In the genomic region with DNA sequence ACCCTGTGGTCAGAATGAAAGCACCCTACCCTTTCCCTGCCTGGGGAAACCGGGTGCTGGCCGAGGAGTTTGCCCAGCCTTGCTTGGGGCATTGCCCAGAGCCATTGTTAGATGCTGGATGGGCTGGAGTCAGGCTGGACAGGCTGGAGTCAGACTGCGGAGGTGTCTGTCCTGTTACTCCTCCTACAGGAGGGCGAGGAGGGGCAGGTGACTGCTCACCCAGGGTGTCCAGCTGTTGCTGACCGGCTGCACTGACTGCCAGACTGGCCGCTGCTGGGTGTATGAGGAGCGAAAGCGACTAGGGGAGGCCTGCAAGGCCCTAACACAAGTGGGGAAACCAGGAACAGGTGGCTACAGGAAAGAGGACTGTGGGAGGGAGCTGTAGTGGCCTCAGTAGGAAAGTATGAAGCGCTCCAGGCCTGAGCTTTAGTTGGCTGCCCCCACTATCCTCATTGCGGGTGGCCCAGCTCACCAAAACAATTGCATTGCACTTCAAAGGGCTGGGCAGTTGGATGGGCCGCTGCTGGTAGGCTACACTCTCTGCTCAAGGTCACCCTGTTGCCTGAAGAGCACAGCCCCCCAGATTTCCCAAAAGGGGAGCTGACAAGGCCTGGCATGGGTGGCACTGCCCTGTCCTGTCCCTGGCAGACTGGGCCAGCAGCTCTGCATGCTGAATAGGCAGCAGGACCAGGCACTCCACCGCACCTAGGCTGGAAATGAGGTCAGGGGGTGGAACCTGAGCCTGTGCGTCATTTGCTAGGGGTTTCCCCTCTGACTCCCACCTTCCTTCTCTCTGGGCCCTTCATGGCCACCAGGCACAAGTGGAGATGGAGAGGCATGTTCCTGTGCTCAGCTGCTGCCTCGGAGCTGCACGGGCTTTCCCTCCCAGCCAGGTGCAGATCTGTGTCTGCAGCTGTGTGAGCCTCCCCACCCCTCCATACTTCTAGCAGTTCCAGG, we compare ENCODE assay signal across 7 cellular contexts. TPM values are rescaled to one million over a fixed set of nuclear protein-coding genes. Genes with fewer than 3 reads are reported as not detected.
A peak's percentile ranks its signal among the peaks of the same experiment; 100 is the strongest.
DNase-seq lines count a peak whose midpoint lies in the region; ATAC-seq and TF ChIP-seq lines count a peak whose summit lies in the region.

No MANE protein-coding gene starts in this region.

- ATAC-seq in HG02798 (IDR thresholded peaks at IDR 0.05; ENCODE audit: poor library complexity, unreplicated experiment) (peak; percentile 57), foreskin keratinocyte (peak; percentile 69)

- TF ChIP-seq CTCF in foreskin keratinocyte (conservative IDR thresholded peaks at IDR 0.05) = no peak

- H3K27me3 Mint-ChIP-seq in activated CD4-positive, alpha-beta T cell treated with anti-CD3 and anti-CD28 coated beads, Interleukin-2, amount 10 ng/mL, durations not matched to agents 7 days and 5 days = no peaks in the 10 kb centered on the region

- H3K27me3 ChIP-seq in foreskin keratinocyte = no peaks in the 10 kb centered on the region

- H3K4me1 ChIP-seq in foreskin keratinocyte = peaks cover 17% of the 10 kb centered on the region

- no peak overlapping the region for H3K27ac ChIP-seq in foreskin keratinocyte

- POLR2A ChIA-PET in activated CD4-positive, alpha-beta T cell treated with anti-CD3 and anti-CD28 coated beads, Interleukin-2, amount 10 ng/mL, durations not matched to agents 7 days and 5 days (lab: Charles Lee) = no interaction called here

- H3K4me3 Mint-ChIP-seq in activated CD4-positive, alpha-beta T cell treated with anti-CD3 and anti-CD28 coated beads, Interleukin-2, amount 10 ng/mL, durations not matched to agents 7 days and 5 days = no peak overlapping the region

- no peaks in the 10 kb centered on the region for H3K36me3 Mint-ChIP-seq in activated CD4-positive, alpha-beta T cell treated with anti-CD3 and anti-CD28 coated beads, Interleukin-2, amount 10 ng/mL, durations not matched to agents 7 days and 5 days (ENCODE audit: low read depth)

- CTCF ChIA-PET in activated CD4-positive, alpha-beta T cell treated with anti-CD3 and anti-CD28 coated beads, Interleukin-2, amount 10 ng/mL, durations not matched to agents 7 days and 5 days (lab: Charles Lee) = interaction anchor here (1.0 to 4.4 kb wide), 9 partner anchors 11 to 100 kb away, joined by 3 to 37 read pairs (median 5); partner anchors contain the start of gene ZNRF1

- peaks cover 51% of the 10 kb centered on the region for H3K4me1 Mint-ChIP-seq in activated CD4-positive, alpha-beta T cell treated with anti-CD3 and anti-CD28 coated beads, Interleukin-2, amount 10 ng/mL, durations not matched to agents 7 days and 5 days

- DNase-seq in activated CD4-positive, alpha-beta T cell treated with anti-CD3 and anti-CD28 coated beads, Interleukin-2, amount 10 ng/mL, durations not matched to agents 7 days and 5 days = peak; percentile 54
- DNase-seq in foreskin keratinocyte (no peak), GDM1 (lab: John Stamatoyannopoulos, UW) (no peak), NCI-H748 (lab: John Stamatoyannopoulos, UW; ENCODE audit: unreplicated experiment) (no peak), D341Med (ENCODE audit: low spot score) (no peak)
- DNase-seq in stimulated activated CD8-positive, alpha-beta memory T cell treated with anti-CD3 and anti-CD28 coated beads, Interleukin-7, amount 100 ng/mL, for 24 hours (ENCODE audit: low read depth) = peak; percentile 40

- peak overlapping the region; percentile 90 for H3K27ac Mint-ChIP-seq in activated CD4-positive, alpha-beta T cell treated with anti-CD3 and anti-CD28 coated beads, Interleukin-2, amount 10 ng/mL, durations not matched to agents 7 days and 5 days

- no peaks in the 10 kb centered on the region for H3K9me3 Mint-ChIP-seq in activated CD4-positive, alpha-beta T cell treated with anti-CD3 and anti-CD28 coated beads, Interleukin-2, amount 10 ng/mL, durations not matched to agents 7 days and 5 days

RNA-seq across cellular contexts. Expression of gene LDHD, which starts 18.4 kb away (rescaled TPM):
- under 1 TPM in 1 of 2 experiments, not detected in 1; 0.20 TPM for total RNA-seq in activated CD4-positive, alpha-beta T cell treated with anti-CD3 and anti-CD28 coated beads, Interleukin-2, amount 10 ng/mL, durations not matched to agents 7 days and 5 days
- total RNA-seq in foreskin keratinocyte = 0.48 and 0.49 TPM in 2 replicates
- 0.45 and 0.50 TPM in 2 replicates for polyA plus RNA-seq in foreskin keratinocyte

RNA-seq across cellular contexts. Expression of gene ZFP1, which starts 50.1 kb away (rescaled TPM):
- 10 to 100 TPM; 11.4 to 13.1 TPM for total RNA-seq in activated CD4-positive, alpha-beta T cell treated with anti-CD3 and anti-CD28 coated beads, Interleukin-2, amount 10 ng/mL, durations not matched to agents 7 days and 5 days
- 12.9 and 15.5 TPM in 2 replicates for total RNA-seq in foreskin keratinocyte
- 2.7 and 4.3 TPM in 2 replicates for polyA plus RNA-seq in foreskin keratinocyte

Comparison
In these comparisons a context has a peak if more than half of its experiments do, and no peak if none do; other contexts are left out.
1. DNase-seq: peak in activated CD4-positive, alpha-beta T cell treated with anti-CD3 and anti-CD28 coated beads, Interleukin-2, amount 10 ng/mL, durations not matched to agents 7 days and 5 days (single experiment) and stimulated activated CD8-positive, alpha-beta memory T cell treated with anti-CD3 and anti-CD28 coated beads, Interleukin-7, amount 100 ng/mL, for 24 hours (single experiment); none in foreskin keratinocyte (0 of 2), GDM1 (single experiment), NCI-H748 (single experiment) and D341Med (single experiment).